In the genomic region with DNA sequence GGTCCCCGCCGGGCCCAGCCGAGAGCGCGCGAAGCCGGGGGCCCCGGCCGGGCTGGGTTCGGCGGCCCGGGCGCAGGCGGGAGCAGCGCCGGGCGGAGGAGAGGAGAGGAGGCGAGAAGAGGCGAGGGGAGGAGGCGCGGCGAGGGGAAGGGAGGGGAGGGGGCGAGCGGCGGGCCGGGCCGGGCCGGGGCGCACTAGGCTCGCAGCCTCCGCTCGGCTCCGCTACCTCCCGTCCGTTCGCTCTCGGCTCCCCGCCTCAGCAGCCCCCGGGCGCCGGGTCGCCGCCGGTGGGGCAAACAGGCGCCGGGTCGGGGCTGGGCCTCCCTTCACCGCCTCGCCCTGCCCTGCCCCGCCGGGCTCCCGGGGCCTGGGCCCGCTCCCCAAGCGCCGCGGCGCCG, we compare ENCODE assay signal across 9 cellular contexts. TPM values are rescaled to one million over a fixed set of nuclear protein-coding genes. Genes with fewer than 3 reads are reported as not detected.
DNase-seq lines count a peak whose midpoint lies in the region; ATAC-seq and TF ChIP-seq lines count a peak whose summit lies in the region.
"Had no signal": no experiment of that assay in that cellular context is flagged by ENCODE, and none has a peak within 500 bp of the region (broad histone marks: within the 10 kb centered on the region; RNA-seq: fewer than 3 reads in every experiment).

No MANE protein-coding gene starts in this region.

- peak overlapping the region; percentile 96 to 99 (median 98) for H3K4me2 ChIP-seq in BLaER1 treated with 17β-estradiol and CSF1 and Interleukin-3, amounts not matched to agents 10 nM and 100 nM

- H3K27ac ChIP-seq in BLaER1 treated with 17β-estradiol and CSF1 and Interleukin-3, amounts not matched to agents 10 nM and 100 nM: no peak overlapping the region
- H3K27ac ChIP-seq in SK-N-MC (no peak overlapping the region), heart right ventricle (peak overlapping the region in 9 of 10 donors; percentile 9 to 70 (median 64)), psoas muscle (no peak overlapping the region)

- peaks cover 7 to 13% (median 10%) of the 10 kb centered on the region in 10 experiments; a peak in 15 of 20 replicates for H3K4me1 ChIP-seq in BLaER1 treated with 17β-estradiol and CSF1 and Interleukin-3, amounts not matched to agents 10 nM and 100 nM
- H3K4me1 ChIP-seq in heart right ventricle (peaks cover 4 to 29% (median 18%) of the 10 kb centered on the region in 9 donors), psoas muscle (no peaks in the 10 kb centered on the region)

- intact Hi-C loops in heart right ventricle (cut with DNase I) (no loop called here), psoas muscle (cut with DNase I) (no loop called here)

- peaks cover 66 to 98% (median 82%) of the 10 kb centered on the region in 11 experiments for H3K27me3 ChIP-seq in BLaER1 treated with 17β-estradiol and CSF1 and Interleukin-3, amounts not matched to agents 10 nM and 100 nM
- H3K27me3 ChIP-seq in heart right ventricle: peaks cover 0 to 60% (median 13%) of the 10 kb centered on the region in 7 donors
- peaks cover 0 to 47% (median 9%) of the 10 kb centered on the region in 3 donors for H3K27me3 ChIP-seq in psoas muscle (ENCODE audit: insufficient read depth in 3 of 3, low read length in 2 of 3)

- H3K36me3 ChIP-seq in BLaER1 treated with 17β-estradiol and CSF1 and Interleukin-3, amounts not matched to agents 10 nM and 100 nM: no peaks in the 10 kb centered on the region
- H3K36me3 ChIP-seq in SK-N-MC (ENCODE audit: insufficient read depth, low read length) (no peaks in the 10 kb centered on the region), heart right ventricle (peaks cover 0 to 8% (median 0%) of the 10 kb centered on the region in 9 donors), psoas muscle (ENCODE audit: insufficient read depth in 1 of 2, low read depth in 1 of 2) (no peaks in the 10 kb centered on the region)

- TF ChIP-seq CTCF in heart right ventricle (IDR thresholded peaks at IDR 0.05) (no peak), psoas muscle (IDR thresholded peaks at IDR 0.05) (no peak)

- H3K9me3 ChIP-seq in BLaER1 treated with 17β-estradiol and CSF1 and Interleukin-3, amounts not matched to agents 10 nM and 100 nM (replicated peaks in 1 of 11): no peaks in the 10 kb centered on the region
- H3K9me3 ChIP-seq in SK-N-MC (ENCODE audit: low read depth, low read length): no peaks in the 10 kb centered on the region
- no peaks in the 10 kb centered on the region for H3K9me3 ChIP-seq in heart right ventricle
- H3K9me3 ChIP-seq in psoas muscle: no peaks in the 10 kb centered on the region

- peak overlapping the region; percentile 19 to 68 (median 58); a peak in 18 of 22 replicates for H3K9ac ChIP-seq in BLaER1 treated with 17β-estradiol and CSF1 and Interleukin-3, amounts not matched to agents 10 nM and 100 nM
- no peak overlapping the region for H3K9ac ChIP-seq in SK-N-MC (ENCODE audit: insufficient read length)

- peak overlapping the region; percentile 57 to 70 (median 62) for H3K4me3 ChIP-seq in BLaER1 treated with 17β-estradiol and CSF1 and Interleukin-3, amounts not matched to agents 10 nM and 100 nM
- H3K4me3 ChIP-seq in SK-N-MC (peak overlapping the region; percentile 68), heart right ventricle (peak overlapping the region; percentile 14 to 92 (median 68)), psoas muscle (peak overlapping the region; percentile 69)

- peak in 7 of 8 donors; percentile 1 to 40 (median 13) for ATAC-seq in heart right ventricle
- ATAC-seq in psoas muscle: peak; percentile 33 to 52 (median 37)
- ATAC-seq in GM18519 (IDR thresholded peaks at IDR 0.05; ENCODE audit: low FRiP score, unreplicated experiment): no peak
- no peak for ATAC-seq in HG02852 (IDR thresholded peaks at IDR 0.05; ENCODE audit: unreplicated experiment)
- no peak for ATAC-seq in GM18517 (IDR thresholded peaks at IDR 0.05; ENCODE audit: unreplicated experiment)

- DNase-seq in SK-N-MC (ENCODE audit: low read depth, low spot score): no peak
- no peak for DNase-seq in heart right ventricle
- peak in 1 of 2 donors; percentile 27 for DNase-seq in psoas muscle
- DNase-seq in NCI-H2196 treated with DMSO at 0.1 percent for 48 hours (lab: John Stamatoyannopoulos, UW; ENCODE audit: unreplicated experiment): no peak
- DNase-seq: activated T-cell treated with anti-CD3 and anti-CD28 coated beads, Interleukin-2, amount 50 U/mL, for 72 hours had no signal

- H4K20me1 ChIP-seq in BLaER1 treated with 17β-estradiol and CSF1 and Interleukin-3, amounts not matched to agents 10 nM and 100 nM: peaks cover 0 to 33% (median 19%) of the 10 kb centered on the region in 11 experiments; a peak in 16 of 22 replicates

- 0% methylated on average over 21 to 48 of the region's 58 CpGs for WGBS in heart right ventricle, 2 donors
- WGBS in psoas muscle, 3 donors: 0 to 1% (median 0%) methylated on average over 3 to 51 of the region's 58 CpGs

RNA-seq across cellular contexts. Expression of a gene that starts 0.3 kb away (rescaled TPM):
- total RNA-seq in heart right ventricle (100 to 1,000 TPM in 4 of 10 donors, 10 to 100 TPM in 6; 56.4 to 221 (median 74.9) TPM), psoas muscle (10 to 100 TPM in 1 of 4 donors, 1 to 10 TPM in 3; 3.8 to 10.8 (median 5.7) TPM)
- polyA plus RNA-seq in heart right ventricle (100 to 1,000 TPM; 134 to 154 TPM), psoas muscle (1 to 10 TPM in 2 of 3 donors, under 1 TPM in 1; 0.42 to 2.5 (median 1.6) TPM)
- total RNA-seq: activated T-cell treated with anti-CD3 and anti-CD28 coated beads, Interleukin-2, amount 50 U/mL, for 72 hours had no signal

Comparison
In these comparisons a context has a peak if more than half of its experiments do, and no peak if none do; other contexts are left out.
1. H3K27ac ChIP-seq: peak in heart right ventricle (9 of 10); none in BLaER1 treated with 17β-estradiol and CSF1 and Interleukin-3, amounts not matched to agents 10 nM and 100 nM (0 of 11), SK-N-MC (single experiment) and psoas muscle (single experiment).
2. ATAC-seq: peak in heart right ventricle (7 of 8) and psoas muscle (4 of 4); none in GM18519 (single experiment), HG02852 (single experiment) and GM18517 (single experiment).
3. RNA of a gene that starts 0.3 kb away (total RNA-seq): 56.4 to 221 TPM in heart right ventricle; 3.8 to 10.8 TPM in psoas muscle; every median in the first group is over 4 times any median in the second.
4. Peak in every context shown above with its lines, with median percentiles within 50 percentile points of each other: H3K4me3 ChIP-seq.